Comparison of ENCODE assay signal across 8 cellular contexts in genomic region chr5:179023528-179024189, GRCh38. TPM values are rescaled to one million over a fixed set of nuclear protein-coding genes. Genes with fewer than 3 reads are reported as not detected.
A peak's percentile ranks its signal among the peaks of the same experiment; 100 is the strongest.
DNase-seq lines count a peak whose midpoint lies in the region; ATAC-seq and TF ChIP-seq lines count a peak whose summit lies in the region.

TSS of gene ZNF879 (plus strand) at chr5:179023804. CDS start at chr5:179025005, 1,201 bp downstream.

- POLR2A ChIA-PET in activated CD4-positive, alpha-beta T cell treated with anti-CD3 and anti-CD28 coated beads, Interleukin-2, amount 10 ng/mL, durations not matched to agents 7 days and 5 days (lab: Charles Lee) = no interaction called here

- H3K4me1 Mint-ChIP-seq in activated CD4-positive, alpha-beta T cell treated with anti-CD3 and anti-CD28 coated beads, Interleukin-2, amount 10 ng/mL, durations not matched to agents 7 days and 5 days = peaks cover 10% of the 10 kb centered on the region

- peaks cover 40% of the 10 kb centered on the region for H3K36me3 Mint-ChIP-seq in activated CD4-positive, alpha-beta T cell treated with anti-CD3 and anti-CD28 coated beads, Interleukin-2, amount 10 ng/mL, durations not matched to agents 7 days and 5 days (ENCODE audit: low read depth)

- peaks cover 28% of the 10 kb centered on the region for H3K9me3 Mint-ChIP-seq in activated CD4-positive, alpha-beta T cell treated with anti-CD3 and anti-CD28 coated beads, Interleukin-2, amount 10 ng/mL, durations not matched to agents 7 days and 5 days

- TF ChIP-seq CTCF in coronary artery (IDR thresholded peaks at IDR 0.05) = no peak

- H3K27ac Mint-ChIP-seq in activated CD4-positive, alpha-beta T cell treated with anti-CD3 and anti-CD28 coated beads, Interleukin-2, amount 10 ng/mL, durations not matched to agents 7 days and 5 days = peak within 1 kb of the TSS; percentile 87

- ATAC-seq in HG02970 (IDR thresholded peaks at IDR 0.05; ENCODE audit: low FRiP score, unreplicated experiment) = peak; percentile 87

- in situ Hi-C loops in KBM-7 (cut with MboI; ENCODE audit: low pct_unique_long_range_greater_than_20kb, low sequenced_read_pairs) = no loop called here

- CTCF ChIA-PET in activated CD4-positive, alpha-beta T cell treated with anti-CD3 and anti-CD28 coated beads, Interleukin-2, amount 10 ng/mL, durations not matched to agents 7 days and 5 days (lab: Charles Lee) = interaction anchor here (1.6 kb wide), 1 partner anchor 293 kb away, joined by 3 read pairs; the partner anchor contains the start of gene ZNF354A

- DNase-seq in GM03348 (ENCODE audit: low spot score) = peak; percentile 97
- peak; percentile 79 for DNase-seq in NCI-H446 treated with DMSO at 0.1 percent for 48 hours (lab: John Stamatoyannopoulos, UW)
- peak; percentile 93 for DNase-seq in activated CD4-positive, alpha-beta T cell treated with anti-CD3 and anti-CD28 coated beads, Interleukin-2, amount 10 ng/mL, durations not matched to agents 7 days and 5 days
- DNase-seq in coronary artery (ENCODE audit: low spot score) = peak; percentile 93
- DNase-seq in kidney glomerular epithelial cell (lab: John Stamatoyannopoulos, UW) = peak; percentile 86
- peak; percentile 87 to 88 for DNase-seq in stimulated activated CD4-positive, alpha-beta T cell treated with anti-CD3 and anti-CD28 coated beads, Interleukin-15, amount 100 ng/mL, for 1 hour (ENCODE audit: low read depth in 1 of 2, low spot score in 1 of 2)
- no peak for DNase-seq in KBM-7

- H3K27me3 Mint-ChIP-seq in activated CD4-positive, alpha-beta T cell treated with anti-CD3 and anti-CD28 coated beads, Interleukin-2, amount 10 ng/mL, durations not matched to agents 7 days and 5 days = no peaks in the 10 kb centered on the region

- H3K27ac ChIP-seq in coronary artery = peak within 1 kb of the TSS; percentile 89 to 92

- H3K4me3 ChIP-seq in coronary artery = peak within 1 kb of the TSS; percentile 87

- H3K4me3 Mint-ChIP-seq in activated CD4-positive, alpha-beta T cell treated with anti-CD3 and anti-CD28 coated beads, Interleukin-2, amount 10 ng/mL, durations not matched to agents 7 days and 5 days = peak within 1 kb of the TSS; percentile 91

RNA-seq across cellular contexts. Expression of gene ZNF879, which starts in this region (rescaled TPM):
- 1 to 10 TPM; 4.7 to 5.0 TPM for total RNA-seq in activated CD4-positive, alpha-beta T cell treated with anti-CD3 and anti-CD28 coated beads, Interleukin-2, amount 10 ng/mL, durations not matched to agents 7 days and 5 days
